7 cellular contexts compared by ENCODE assay signal in genomic region chr17:60749708-60750107, GRCh38.
"Had no signal": no experiment of that assay in that cellular context is flagged by ENCODE, and none has a peak within 500 bp of the region (broad histone marks: within the 10 kb centered on the region; RNA-seq: fewer than 3 reads in every experiment).

No MANE protein-coding gene starts in this region.

- DNase-seq: GDM1, GF-D8 had no signal

- FAIRE-seq: G401.6, GM12891, GM12892, GM18507, GM19239 had no signal
